22 cellular contexts compared by ENCODE assay signal in genomic region chr4:76484654-76485053, GRCh38. TPM values are rescaled to one million over a fixed set of nuclear protein-coding genes. Genes with fewer than 3 reads are reported as not detected.
DNase-seq lines count a peak whose midpoint lies in the region; ATAC-seq and TF ChIP-seq lines count a peak whose summit lies in the region.
"Had no signal": no experiment of that assay in that cellular context is flagged by ENCODE, and none has a peak within 500 bp of the region (broad histone marks: within the 10 kb centered on the region; RNA-seq: fewer than 3 reads in every experiment).

No MANE protein-coding gene starts in this region.

- CTCF ChIA-PET in HCT116 (lab: Charles Lee), result interaction anchor here (0.9 to 1.4 kb wide), 2 partner anchors 20 to 21 kb away, joined by 3 to 4 read pairs; no protein-coding TSS in a partner anchor

- TF ChIP-seq POLR2A in HCT116 (IDR thresholded peaks at IDR 0.05; ENCODE audit: borderline replicate concordance, extremely low read depth, insufficient read depth, insufficient read length), result no peak

- no peak overlapping the region for H4K91ac ChIP-seq in mesenchymal stem cell (ENCODE audit: low read length)

- no peak for ATAC-seq in HCT116
- ATAC-seq in HG02798 (IDR thresholded peaks at IDR 0.05; ENCODE audit: poor library complexity, unreplicated experiment), result no peak
- ATAC-seq: Panc1 had no signal

- H2BK120ac ChIP-seq in mesenchymal stem cell (ENCODE audit: low read depth, low read length), result no peak overlapping the region

- H2BK15ac ChIP-seq in mesenchymal stem cell (ENCODE audit: low read depth, poor library complexity, severe bottlenecking), result no peak overlapping the region

- no TSS peak for BruUV-seq in HCT116 (replicated peaks; lab: Mats Ljungman, UMichigan)

- H3K4ac ChIP-seq in mesenchymal stem cell (ENCODE audit: low read depth in 1 of 2, low read length in 2 of 2), result no peak overlapping the region

- intact Hi-C loops in HCT116 (cut with micrococcal nuclease), result loop anchor here (5.0 kb wide), 1 partner anchor 47 kb away; the partner anchor contains the start of gene SHROOM3

- H3K36me3 ChIP-seq in HCT116 (ENCODE audit: control insufficient read depth in 1 of 2, insufficient read depth in 2 of 2, low read length in 2 of 2), result no peaks in the 10 kb centered on the region
- no peaks in the 10 kb centered on the region for H3K36me3 ChIP-seq in ectodermal cell (ENCODE audit: control insufficient read depth, insufficient read depth, low read length)
- no peaks in the 10 kb centered on the region for H3K36me3 ChIP-seq in mesenchymal stem cell (ENCODE audit: control insufficient read depth in 1 of 2, insufficient read depth in 2 of 2, low read depth in 1 of 2, low read length in 2 of 2)
- H3K36me3 ChIP-seq: BLaER1, SJCRH30 had no signal

- H3K27ac Mint-ChIP-seq in mesothelial cell of epicardium, result peak overlapping the region; percentile 75
- H3K27ac Mint-ChIP-seq: CD4-positive, alpha-beta T cell had no signal

- H3K14ac ChIP-seq in mesenchymal stem cell (ENCODE audit: low read length in 2 of 2), result no peak overlapping the region

- no peak overlapping the region for H3K18ac ChIP-seq in mesenchymal stem cell (ENCODE audit: low read depth in 1 of 2, low read length in 2 of 2)

- H3K9me3 Mint-ChIP-seq in mesothelial cell of epicardium, result peaks cover 49% of the 10 kb centered on the region
- H3K9me3 Mint-ChIP-seq: CD4-positive, alpha-beta T cell had no signal

- H3K36me3 Mint-ChIP-seq in mesothelial cell of epicardium, result peaks cover 27% of the 10 kb centered on the region

- DNase-seq in HCT116 (ENCODE audit: low read depth, low spot score) (no peak), mesothelial cell of epicardium (ENCODE audit: low spot score in 2 of 2, unreplicated experiment in 2 of 2) (no peak), DMS 273 treated with DMSO at 0.1 percent for 48 hours (lab: John Stamatoyannopoulos, UW) (no peak), NCI-H1048 (lab: John Stamatoyannopoulos, UW) (no peak), mesenchymal stem cell (no peak)
- DNase-seq: ACHN; Caco-2; CD4-positive, alpha-beta T cell; GDM1; Karpas-422; MV-4-11; NCI-H1694; NCI-H2081 treated with DMSO at 0.1 percent for 48 hours; NCI-H2171 treated with DMSO at 0.1 percent for 48 hours; NCI-H524 treated with DMSO at 0.1 percent for 48 hours; NCI-H82; SJCRH30 had no signal

- RAD21 ChIA-PET in HCT116 (lab: Charles Lee; ENCODE audit: low non-redundant PET in 1 of 2, low total read pairs in 2 of 2, uncharacterized antibody in 2 of 2, unreplicated experiment in 2 of 2), result no interaction called here

- H3K4me2 ChIP-seq in HCT116 (ENCODE audit: low read length), result no peak overlapping the region
- no peak overlapping the region for H3K4me2 ChIP-seq in mesenchymal stem cell (ENCODE audit: low read length, poor library complexity, severe bottlenecking)
- H3K4me2 ChIP-seq: BLaER1 had no signal

- no peaks in the 10 kb centered on the region for H3K79me2 ChIP-seq in HCT116 (ENCODE audit: insufficient read depth, low read length)

- no peak overlapping the region for H2BK5ac ChIP-seq in mesenchymal stem cell (ENCODE audit: low read depth, low read length, poor library complexity, severe bottlenecking)

- H3K27me3 Mint-ChIP-seq in mesothelial cell of epicardium (ENCODE audit: low read depth), result no peaks in the 10 kb centered on the region
- H3K27me3 Mint-ChIP-seq: CD4-positive, alpha-beta T cell had no signal

- H3K4me1 ChIP-seq in HCT116 (ENCODE audit: control insufficient read depth in 1 of 2, insufficient read depth in 2 of 2, low read length in 2 of 2), result peaks cover 7 to 17% of the 10 kb centered on the region in 2 experiments; a peak in 3 of 4 replicates
- peaks cover 29% of the 10 kb centered on the region for H3K4me1 ChIP-seq in ectodermal cell (ENCODE audit: control insufficient read depth, insufficient read depth, low read length)
- no peaks in the 10 kb centered on the region for H3K4me1 ChIP-seq in mesenchymal stem cell (ENCODE audit: control insufficient read depth, insufficient read depth, low read depth, low read length)
- H3K4me1 ChIP-seq: Caco-2 had no signal

- no peaks in the 10 kb centered on the region for H3K9me2 ChIP-seq in HCT116 (ENCODE audit: insufficient read depth)

- peak overlapping the region; percentile 95 for H2AFZ ChIP-seq in HCT116 (ENCODE audit: low read depth, low read length, poor library complexity, severe bottlenecking)
- no peak overlapping the region for H2AFZ ChIP-seq in mesenchymal stem cell (ENCODE audit: low read depth, low read length)

- H3K27ac ChIP-seq in HCT116 (ENCODE audit: low read depth, low read length) (no peak overlapping the region), ectodermal cell (ENCODE audit: insufficient read depth, low read depth, low read length, poor library complexity, severe bottlenecking) (peak overlapping the region; percentile 11), mesenchymal stem cell (ENCODE audit: low read length, poor library complexity, severe bottlenecking) (no peak overlapping the region)
- H3K27ac ChIP-seq: BLaER1, HL-60, SJCRH30 had no signal

- H3K4me1 Mint-ChIP-seq in mesothelial cell of epicardium, result peaks cover 20% of the 10 kb centered on the region

- H3K23ac ChIP-seq in mesenchymal stem cell (ENCODE audit: low read length in 2 of 2), result no peak overlapping the region

- TF ChIP-seq RAD21 in HCT116 (IDR thresholded peaks at IDR 0.05; ENCODE audit: low read depth), result no peak

- H4K20me1 ChIP-seq in HCT116 (ENCODE audit: insufficient read depth), result no peaks in the 10 kb centered on the region
- H4K20me1 ChIP-seq: BLaER1 had no signal

- no peak for TF ChIP-seq CTCF in HCT116 (IDR thresholded peaks at IDR 0.05 in 2 of 3, conservative IDR thresholded peaks at IDR 0.05 in 1 of 3; ENCODE audit: borderline replicate concordance in 1 of 3, insufficient read depth in 1 of 3, low read depth in 2 of 3, low read length in 2 of 3)
- no peak for TF ChIP-seq CTCF in mesothelial cell of epicardium (IDR thresholded peaks at IDR 0.05; ENCODE audit: unreplicated experiment)

- H3K4me3 Mint-ChIP-seq in mesothelial cell of epicardium, result no peak overlapping the region
- H3K4me3 Mint-ChIP-seq: CD4-positive, alpha-beta T cell had no signal

- H4K8ac ChIP-seq in mesenchymal stem cell (ENCODE audit: low read length), result no peak overlapping the region

- no peaks in the 10 kb centered on the region for H3K27me3 ChIP-seq in HCT116 (ENCODE audit: insufficient read depth, low read length)
- H3K27me3 ChIP-seq in ectodermal cell (ENCODE audit: control insufficient read depth, insufficient read depth, low read length, poor library complexity, severe bottlenecking), result no peaks in the 10 kb centered on the region
- no peaks in the 10 kb centered on the region for H3K27me3 ChIP-seq in mesenchymal stem cell (ENCODE audit: control insufficient read depth in 1 of 2, insufficient read depth in 1 of 2, low read length in 2 of 2)
- H3K27me3 ChIP-seq: BLaER1, SJCRH30 had no signal

- H3K9me3 ChIP-seq in HCT116 (ENCODE audit: control insufficient read depth in 1 of 2, insufficient read depth in 1 of 2, low read depth in 1 of 2, low read length in 2 of 2), result no peaks in the 10 kb centered on the region
- no peaks in the 10 kb centered on the region for H3K9me3 ChIP-seq in ectodermal cell (ENCODE audit: control insufficient read depth, low read length)
- H3K9me3 ChIP-seq in mesenchymal stem cell (ENCODE audit: control insufficient read depth, low read length), result peaks cover 5% of the 10 kb centered on the region
- H3K9me3 ChIP-seq: BLaER1, Caco-2 had no signal

- WGBS in ectodermal cell, 2 experiments, result 50 to 56% methylated on average over 3 of the region's 3 CpGs
- WGBS in mesenchymal stem cell, result 87% methylated on average over 3 of the region's 3 CpGs

- POLR2A ChIA-PET in HCT116 (lab: Charles Lee), result interaction anchor here (1.5 kb wide), 1 partner anchor 26 kb away, joined by 5 read pairs; no protein-coding TSS in a partner anchor

- H2BK12ac ChIP-seq in mesenchymal stem cell (ENCODE audit: low read length in 2 of 2), result no peak overlapping the region

- no peaks in the 10 kb centered on the region for H3K79me1 ChIP-seq in mesenchymal stem cell (replicated peaks; ENCODE audit: low read length, poor library complexity, severe bottlenecking)

- no peak overlapping the region for H3K4me3 ChIP-seq in HCT116 (replicated peaks in 1 of 2; ENCODE audit: low read depth in 1 of 2, low read length in 2 of 2)
- no peak overlapping the region for H3K4me3 ChIP-seq in ectodermal cell (ENCODE audit: insufficient read depth, low read depth, low read length)
- H3K4me3 ChIP-seq in mesenchymal stem cell (ENCODE audit: insufficient read depth in 1 of 2, low read depth in 1 of 2, low read length in 2 of 2), result no peak overlapping the region
- H3K4me3 ChIP-seq: BLaER1, SJCRH30 had no signal

- H3K9ac ChIP-seq in HCT116 (ENCODE audit: low read length) (no peak overlapping the region), mesenchymal stem cell (ENCODE audit: low read length) (no peak overlapping the region)
- H3K9ac ChIP-seq: BLaER1 had no signal

- H2AK5ac ChIP-seq in mesenchymal stem cell (ENCODE audit: low read length, severe bottlenecking), result no peak overlapping the region

TF ChIP-seq in HCT116, 20 proteins besides CTCF, POLR2A, EP300 and RAD21 (continues in another document):
- no peak for TF ChIP-seq ZNF274 (IDR thresholded peaks at IDR 0.05; ENCODE audit: low read depth, low read length)
- TF ChIP-seq POLR2AphosphoS5 (IDR thresholded peaks at IDR 0.05; ENCODE audit: low read depth, low read length), result no peak
- no peak for TF ChIP-seq CBX3 (IDR thresholded peaks at IDR 0.05; ENCODE audit: low read depth)
- TF ChIP-seq EZH2phosphoT487 (IDR thresholded peaks at IDR 0.05; ENCODE audit: borderline replicate concordance), result no peak
- no peak for TF ChIP-seq ZFX (IDR thresholded peaks at IDR 0.05)
- TF ChIP-seq JUND (IDR thresholded peaks at IDR 0.05), result no peak

RNA-seq across cellular contexts. Expression of gene SHROOM3, which starts 49.6 kb away (rescaled TPM):
- total RNA-seq in HCT116 (2021; ENCODE audit: unreplicated experiment) (22.5 TPM), mesothelial cell of epicardium (57.1 to 62.7 TPM (median 58.4 TPM) in 3 replicates)
- polyA plus RNA-seq in HCT116 (2012), result 10.7 and 11.3 TPM in 2 replicates
- 45.6 TPM for polyA plus RNA-seq in ectodermal cell (2013, experiment 1 of 4)
- 45.1 TPM for polyA plus RNA-seq in ectodermal cell (2013, experiment 2 of 4)
- polyA plus RNA-seq in ectodermal cell (2013, experiment 3 of 4), result 36.5 TPM
- 41.5 TPM for polyA plus RNA-seq in ectodermal cell (2013, experiment 4 of 4)
- polyA plus RNA-seq in mesenchymal stem cell (2013, experiment 1 of 2), result 9.5 TPM
- polyA plus RNA-seq in mesenchymal stem cell (2013, experiment 2 of 2), result 10.4 TPM
- total RNA-seq: CD4-positive, alpha-beta T cell had no signal
